20 cellular contexts compared by ENCODE assay signal in the genomic region with DNA sequence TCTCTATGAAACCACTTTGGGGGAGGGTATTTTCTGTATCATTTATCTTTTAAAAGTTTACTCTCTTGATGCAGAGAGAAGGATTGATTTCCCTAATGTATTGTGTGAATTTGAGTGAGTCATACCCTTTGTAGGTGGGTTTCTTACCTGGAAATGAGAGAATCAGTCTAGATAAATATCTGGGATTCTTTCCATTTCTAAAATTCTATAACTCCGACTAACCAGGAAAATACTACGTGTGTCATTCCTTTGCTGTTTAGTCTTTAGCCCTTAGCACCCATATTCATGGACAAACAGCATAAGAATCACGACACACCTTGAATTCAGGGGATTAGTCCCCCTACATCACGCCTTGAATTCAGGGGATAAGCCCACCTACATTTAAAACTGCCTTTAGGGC.
DNase-seq lines count a peak whose midpoint lies in the region; ATAC-seq, FAIRE-seq and TF ChIP-seq lines count a peak whose summit lies in the region.
"Had no signal": no experiment of that assay in that cellular context is flagged by ENCODE, and none has a peak within 500 bp of the region (broad histone marks: within the 10 kb centered on the region; RNA-seq: fewer than 3 reads in every experiment).

No MANE protein-coding gene starts in this region.

- peak overlapping the region; percentile 52 for H3K4me2 ChIP-seq in keratinocyte (ENCODE audit: control insufficient read depth, extremely low read depth, insufficient read depth, low read depth, low read length)
- no peak overlapping the region for H3K4me2 ChIP-seq in neuronal stem cell (ENCODE audit: insufficient read depth, low read length, poor library complexity, severe bottlenecking)
- H3K4me2 ChIP-seq: BLaER1 treated with 17β-estradiol and CSF1 and Interleukin-3, amounts not matched to agents 10 nM and 100 nM had no signal

- H3K36me3 ChIP-seq in keratinocyte (ENCODE audit: control insufficient read depth in 2 of 2, extremely low read depth in 1 of 2, insufficient read depth in 2 of 2, low read length in 2 of 2) (no peaks in the 10 kb centered on the region), neuronal stem cell (replicated peaks in 1 of 2; ENCODE audit: control insufficient read depth in 2 of 2, insufficient read depth in 2 of 2, low read length in 2 of 2) (no peaks in the 10 kb centered on the region)
- H3K36me3 ChIP-seq: BLaER1 treated with 17β-estradiol and CSF1 and Interleukin-3, amounts not matched to agents 10 nM and 100 nM had no signal

- H3K27ac ChIP-seq in keratinocyte (ENCODE audit: control insufficient read depth, insufficient read depth, low read length) (peak overlapping the region; percentile 22), neuronal stem cell (replicated peaks; ENCODE audit: low read length) (no peak overlapping the region)
- H3K27ac ChIP-seq: BLaER1 treated with 17β-estradiol and CSF1 and Interleukin-3, amounts not matched to agents 10 nM and 100 nM; HL-60; RWPE1 had no signal

- intact Hi-C loops in left cardiac atrium (cut with DNase I), result no loop called here

- H3K4me3 ChIP-seq in keratinocyte (ENCODE audit: control insufficient read depth in 2 of 3, extremely low read depth in 1 of 3, insufficient read depth in 2 of 3, low read depth in 1 of 3, low read length in 3 of 3), result peak overlapping the region in 2 of 3 experiments; percentile 2 to 23
- no peak overlapping the region for H3K4me3 ChIP-seq in neuronal stem cell (ENCODE audit: low read length in 2 of 2)
- H3K4me3 ChIP-seq: BLaER1 treated with 17β-estradiol and CSF1 and Interleukin-3, amounts not matched to agents 10 nM and 100 nM had no signal

- no peak overlapping the region for H2AK5ac ChIP-seq in neuronal stem cell (ENCODE audit: low read depth, low read length)

- H3K9ac ChIP-seq in keratinocyte (ENCODE audit: control insufficient read depth, extremely low read depth, insufficient read depth, low read length) (peak overlapping the region; percentile 3), neuronal stem cell (ENCODE audit: low read depth, low read length, poor library complexity) (no peak overlapping the region)
- H3K9ac ChIP-seq: BLaER1 treated with 17β-estradiol and CSF1 and Interleukin-3, amounts not matched to agents 10 nM and 100 nM had no signal

- no peak overlapping the region for H3K23ac ChIP-seq in neuronal stem cell (ENCODE audit: low read depth, low read length, poor library complexity)

- no peak overlapping the region for H3K4ac ChIP-seq in neuronal stem cell (ENCODE audit: low read length)

- no peak overlapping the region for H3K14ac ChIP-seq in neuronal stem cell (ENCODE audit: low read length)

- H3K18ac ChIP-seq in neuronal stem cell (ENCODE audit: low read length), result no peak overlapping the region

- no peak overlapping the region for H2BK5ac ChIP-seq in neuronal stem cell (ENCODE audit: low read length)

- DNase-seq in HT1080 (ENCODE audit: low read depth) (peak; percentile 22), RCC 7860 (ENCODE audit: low spot score) (peak; percentile 11), keratinocyte (ENCODE audit: low read depth, low spot score) (no peak), renal cortical epithelial cell (ENCODE audit: low read depth) (peak; percentile 33), left cardiac atrium (no peak), H4 (ENCODE audit: low spot score) (no peak), neuronal stem cell (ENCODE audit: low spot score) (no peak)
- DNase-seq: CD4-positive, alpha-beta memory T cell; H9; IMR-90; NCI-H1417; NCI-H187; NCI-H446 treated with DMSO at 0.1 percent for 48 hours; NCI-H526 treated with DMSO at 0.1 percent for 48 hours; SIG-M5 had no signal

- H3K4me1 ChIP-seq in keratinocyte (ENCODE audit: control insufficient read depth, extremely low read depth, insufficient read depth, low read length) (peaks cover 5% of the 10 kb centered on the region), neuronal stem cell (ENCODE audit: control insufficient read depth in 2 of 2, insufficient read depth in 1 of 2, low read depth in 1 of 2, low read length in 2 of 2) (no peaks in the 10 kb centered on the region)

- H2AFZ ChIP-seq in keratinocyte (ENCODE audit: control insufficient read depth, low read length), result peak overlapping the region; percentile 84
- H2AFZ ChIP-seq in neuronal stem cell (ENCODE audit: low read length), result no peak overlapping the region

- no peak overlapping the region for H2BK12ac ChIP-seq in neuronal stem cell (ENCODE audit: low read length)

- no peaks in the 10 kb centered on the region for H4K20me1 ChIP-seq in keratinocyte (ENCODE audit: control insufficient read depth, extremely low read depth, insufficient read depth, low read length)
- H4K20me1 ChIP-seq: BLaER1 treated with 17β-estradiol and CSF1 and Interleukin-3, amounts not matched to agents 10 nM and 100 nM had no signal

- TF ChIP-seq CTCF in keratinocyte (optimal IDR thresholded peaks at IDR 0.05 in 1 of 3, IDR thresholded peaks at IDR 0.05 in 1 of 3, conservative IDR thresholded peaks at IDR 0.05 in 1 of 3; ENCODE audit: extremely low read depth in 1 of 3, insufficient read depth in 2 of 3, low read length in 3 of 3), result no peak

- no CpG with 5 or more reads among the region's 4 CpGs for WGBS in neuronal stem cell (ENCODE audit: extremely low coverage in 2 of 2, insufficient read length in 2 of 2, insufficient replicate concordance in 1 of 2), 2 donors

- no peaks in the 10 kb centered on the region for H3K79me1 ChIP-seq in neuronal stem cell (ENCODE audit: low read depth, low read length)

- dilution Hi-C loops in keratinocyte (cut with MboI; ENCODE audit: extremely low pct_ligation_motif_present, low sequenced_read_pairs), result no loop called here

- H3K9me1 ChIP-seq in keratinocyte (ENCODE audit: control insufficient read depth, extremely low read depth, insufficient read depth, low read length), result no peaks in the 10 kb centered on the region

- H3K27me3 ChIP-seq in keratinocyte (ENCODE audit: control insufficient read depth, extremely low read depth, insufficient read depth, low read length) (no peaks in the 10 kb centered on the region), neuronal stem cell (ENCODE audit: control insufficient read depth in 3 of 3, insufficient read depth in 3 of 3, low read depth in 1 of 3, low read length in 3 of 3) (no peaks in the 10 kb centered on the region)
- H3K27me3 ChIP-seq: BLaER1 treated with 17β-estradiol and CSF1 and Interleukin-3, amounts not matched to agents 10 nM and 100 nM had no signal

- FAIRE-seq in RCC 7860 (lab: Jason Lieb, UNC) (no peak), keratinocyte (lab: Jason Lieb, UNC) (no peak)
- FAIRE-seq: GM12891, HTR-8/SVneo had no signal

- no peak overlapping the region for H4K8ac ChIP-seq in neuronal stem cell (ENCODE audit: low read depth, low read length)

- no peak for ATAC-seq in left cardiac atrium

- H3K79me2 ChIP-seq in keratinocyte (ENCODE audit: control insufficient read depth, insufficient read depth, low read length), result no peaks in the 10 kb centered on the region

- no peak overlapping the region for H4K91ac ChIP-seq in neuronal stem cell (ENCODE audit: low read depth, low read length, poor library complexity)

- H2BK120ac ChIP-seq in neuronal stem cell (ENCODE audit: low read depth, low read length), result no peak overlapping the region

- H2BK15ac ChIP-seq in neuronal stem cell (ENCODE audit: low read length), result no peak overlapping the region

- no peaks in the 10 kb centered on the region for H3K9me3 ChIP-seq in keratinocyte (ENCODE audit: control insufficient read depth, low read depth, low read length)
- no peaks in the 10 kb centered on the region for H3K9me3 ChIP-seq in neuronal stem cell (replicated peaks in 1 of 2; ENCODE audit: control insufficient read depth in 2 of 2, insufficient read depth in 1 of 2, low read depth in 1 of 2, low read length in 2 of 2)
- H3K9me3 ChIP-seq: BLaER1 treated with 17β-estradiol and CSF1 and Interleukin-3, amounts not matched to agents 10 nM and 100 nM had no signal

Comparison
In these comparisons a context has a peak if more than half of its experiments do, and no peak if none do; other contexts are left out.
1. DNase-seq: peak in HT1080 (single experiment), RCC 7860 (single experiment) and renal cortical epithelial cell (single experiment); none in keratinocyte (single experiment), left cardiac atrium (single experiment), H4 (single experiment) and neuronal stem cell (single experiment).
2. H3K4me3 ChIP-seq: peak in keratinocyte (2 of 3); none in neuronal stem cell (0 of 2).